1 cellular context compared by ENCODE assay signal in genomic region chr9:135971892-135972291, GRCh38.
A peak's percentile ranks its signal among the peaks of the same experiment; 100 is the strongest.
TF ChIP-seq lines count a peak whose summit lies in the region.

No MANE protein-coding gene starts in this region.

TF ChIP-seq in HepG2, 621 proteins besides CTCF, POLR2A, EP300 and RAD21 (continued from another document and continues in another):
- TF ChIP-seq, protein P1, sequence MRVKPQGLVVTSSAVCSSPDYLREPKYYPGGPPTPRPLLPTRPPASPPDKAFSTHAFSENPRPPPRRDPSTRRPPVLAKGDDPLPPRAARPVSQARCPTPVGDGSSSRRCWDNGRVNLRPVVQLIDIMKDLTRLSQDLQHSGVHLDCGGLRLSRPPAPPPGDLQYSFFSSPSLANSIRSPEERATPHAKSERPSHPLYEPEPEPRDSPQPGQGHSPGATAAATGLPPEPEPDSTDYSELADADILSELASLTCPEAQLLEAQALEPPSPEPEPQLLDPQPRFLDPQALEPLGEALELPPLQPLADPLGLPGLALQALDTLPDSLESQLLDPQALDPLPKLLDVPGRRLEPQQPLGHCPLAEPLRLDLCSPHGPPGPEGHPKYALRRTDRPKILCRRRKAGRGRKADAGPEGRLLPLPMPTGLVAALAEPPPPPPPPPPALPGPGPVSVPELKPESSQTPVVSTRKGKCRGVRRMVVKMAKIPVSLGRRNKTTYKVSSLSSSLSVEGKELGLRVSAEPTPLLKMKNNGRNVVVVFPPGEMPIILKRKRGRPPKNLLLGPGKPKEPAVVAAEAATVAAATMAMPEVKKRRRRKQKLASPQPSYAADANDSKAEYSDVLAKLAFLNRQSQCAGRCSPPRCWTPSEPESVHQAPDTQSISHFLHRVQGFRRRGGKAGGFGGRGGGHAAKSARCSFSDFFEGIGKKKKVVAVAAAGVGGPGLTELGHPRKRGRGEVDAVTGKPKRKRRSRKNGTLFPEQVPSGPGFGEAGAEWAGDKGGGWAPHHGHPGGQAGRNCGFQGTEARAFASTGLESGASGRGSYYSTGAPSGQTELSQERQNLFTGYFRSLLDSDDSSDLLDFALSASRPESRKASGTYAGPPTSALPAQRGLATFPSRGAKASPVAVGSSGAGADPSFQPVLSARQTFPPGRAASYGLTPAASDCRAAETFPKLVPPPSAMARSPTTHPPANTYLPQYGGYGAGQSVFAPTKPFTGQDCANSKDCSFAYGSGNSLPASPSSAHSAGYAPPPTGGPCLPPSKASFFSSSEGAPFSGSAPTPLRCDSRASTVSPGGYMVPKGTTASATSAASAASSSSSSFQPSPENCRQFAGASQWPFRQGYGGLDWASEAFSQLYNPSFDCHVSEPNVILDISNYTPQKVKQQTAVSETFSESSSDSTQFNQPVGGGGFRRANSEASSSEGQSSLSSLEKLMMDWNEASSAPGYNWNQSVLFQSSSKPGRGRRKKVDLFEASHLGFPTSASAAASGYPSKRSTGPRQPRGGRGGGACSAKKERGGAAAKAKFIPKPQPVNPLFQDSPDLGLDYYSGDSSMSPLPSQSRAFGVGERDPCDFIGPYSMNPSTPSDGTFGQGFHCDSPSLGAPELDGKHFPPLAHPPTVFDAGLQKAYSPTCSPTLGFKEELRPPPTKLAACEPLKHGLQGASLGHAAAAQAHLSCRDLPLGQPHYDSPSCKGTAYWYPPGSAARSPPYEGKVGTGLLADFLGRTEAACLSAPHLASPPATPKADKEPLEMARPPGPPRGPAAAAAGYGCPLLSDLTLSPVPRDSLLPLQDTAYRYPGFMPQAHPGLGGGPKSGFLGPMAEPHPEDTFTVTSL (CRISPR knock-in tag; IDR thresholded peaks at IDR 0.05; ENCODE audit: borderline replicate concordance), result peak; percentile 83
- TF ChIP-seq MAFK (conservative IDR thresholded peaks at IDR 0.05 in 1 of 2, IDR thresholded peaks at IDR 0.05 in 1 of 2; ENCODE audit: low read length in 2 of 2) (no peak), SOX6 (IDR thresholded peaks at IDR 0.05) (no peak), SOX6 (CRISPR knock-in tag; IDR thresholded peaks at IDR 0.05) (peak; percentile 72), PHB2 (IDR thresholded peaks at IDR 0.05; ENCODE audit: partially characterized antibody) (no peak), NFYC (CRISPR knock-in tag; IDR thresholded peaks at IDR 0.05) (peak; percentile 66), ZUFSP (CRISPR knock-in tag; IDR thresholded peaks at IDR 0.05; ENCODE audit: borderline replicate concordance) (no peak), ZFP41 (CRISPR knock-in tag; IDR thresholded peaks at IDR 0.05; ENCODE audit: borderline replicate concordance) (peak; percentile 98; the same call in 1 of the 2 replicates), RFXAP (CRISPR knock-in tag; IDR thresholded peaks at IDR 0.05; ENCODE audit: borderline replicate concordance) (peak; percentile 93), AFF4 (CRISPR knock-in tag; IDR thresholded peaks at IDR 0.05) (0 out of 2 replicates have a peak, but pooled peaks have one; percentile 76), SIN3A (IDR thresholded peaks at IDR 0.05; ENCODE audit: borderline replicate concordance, low read depth, low read length) (peak; percentile 100), JUNB (CRISPR knock-in tag; IDR thresholded peaks at IDR 0.05; ENCODE audit: borderline replicate concordance) (peak; percentile 89), ATRX (CRISPR knock-in tag; IDR thresholded peaks at IDR 0.05; ENCODE audit: borderline replicate concordance) (no peak)
- TF ChIP-seq, protein P2, sequence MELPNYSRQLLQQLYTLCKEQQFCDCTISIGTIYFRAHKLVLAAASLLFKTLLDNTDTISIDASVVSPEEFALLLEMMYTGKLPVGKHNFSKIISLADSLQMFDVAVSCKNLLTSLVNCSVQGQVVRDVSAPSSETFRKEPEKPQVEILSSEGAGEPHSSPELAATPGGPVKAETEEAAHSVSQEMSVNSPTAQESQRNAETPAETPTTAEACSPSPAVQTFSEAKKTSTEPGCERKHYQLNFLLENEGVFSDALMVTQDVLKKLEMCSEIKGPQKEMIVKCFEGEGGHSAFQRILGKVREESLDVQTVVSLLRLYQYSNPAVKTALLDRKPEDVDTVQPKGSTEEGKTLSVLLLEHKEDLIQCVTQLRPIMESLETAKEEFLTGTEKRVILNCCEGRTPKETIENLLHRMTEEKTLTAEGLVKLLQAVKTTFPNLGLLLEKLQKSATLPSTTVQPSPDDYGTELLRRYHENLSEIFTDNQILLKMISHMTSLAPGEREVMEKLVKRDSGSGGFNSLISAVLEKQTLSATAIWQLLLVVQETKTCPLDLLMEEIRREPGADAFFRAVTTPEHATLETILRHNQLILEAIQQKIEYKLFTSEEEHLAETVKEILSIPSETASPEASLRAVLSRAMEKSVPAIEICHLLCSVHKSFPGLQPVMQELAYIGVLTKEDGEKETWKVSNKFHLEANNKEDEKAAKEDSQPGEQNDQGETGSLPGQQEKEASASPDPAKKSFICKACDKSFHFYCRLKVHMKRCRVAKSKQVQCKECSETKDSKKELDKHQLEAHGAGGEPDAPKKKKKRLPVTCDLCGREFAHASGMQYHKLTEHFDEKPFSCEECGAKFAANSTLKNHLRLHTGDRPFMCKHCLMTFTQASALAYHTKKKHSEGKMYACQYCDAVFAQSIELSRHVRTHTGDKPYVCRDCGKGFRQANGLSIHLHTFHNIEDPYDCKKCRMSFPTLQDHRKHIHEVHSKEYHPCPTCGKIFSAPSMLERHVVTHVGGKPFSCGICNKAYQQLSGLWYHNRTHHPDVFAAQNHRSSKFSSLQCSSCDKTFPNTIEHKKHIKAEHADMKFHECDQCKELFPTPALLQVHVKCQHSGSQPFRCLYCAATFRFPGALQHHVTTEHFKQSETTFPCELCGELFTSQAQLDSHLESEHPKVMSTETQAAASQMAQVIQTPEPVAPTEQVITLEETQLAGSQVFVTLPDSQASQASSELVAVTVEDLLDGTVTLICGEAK (IDR thresholded peaks at IDR 0.05), result no peak
- TF ChIP-seq, protein P2 (CRISPR knock-in tag; IDR thresholded peaks at IDR 0.05), result peak; percentile 94
- TF ChIP-seq, protein P3, sequence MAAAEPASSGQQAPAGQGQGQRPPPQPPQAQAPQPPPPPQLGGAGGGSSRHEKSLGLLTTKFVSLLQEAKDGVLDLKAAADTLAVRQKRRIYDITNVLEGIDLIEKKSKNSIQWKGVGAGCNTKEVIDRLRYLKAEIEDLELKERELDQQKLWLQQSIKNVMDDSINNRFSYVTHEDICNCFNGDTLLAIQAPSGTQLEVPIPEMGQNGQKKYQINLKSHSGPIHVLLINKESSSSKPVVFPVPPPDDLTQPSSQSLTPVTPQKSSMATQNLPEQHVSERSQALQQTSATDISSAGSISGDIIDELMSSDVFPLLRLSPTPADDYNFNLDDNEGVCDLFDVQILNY (CRISPR knock-in tag; conservative IDR thresholded peaks at IDR 0.05), result peak; percentile 92
- TF ChIP-seq, protein P4, sequence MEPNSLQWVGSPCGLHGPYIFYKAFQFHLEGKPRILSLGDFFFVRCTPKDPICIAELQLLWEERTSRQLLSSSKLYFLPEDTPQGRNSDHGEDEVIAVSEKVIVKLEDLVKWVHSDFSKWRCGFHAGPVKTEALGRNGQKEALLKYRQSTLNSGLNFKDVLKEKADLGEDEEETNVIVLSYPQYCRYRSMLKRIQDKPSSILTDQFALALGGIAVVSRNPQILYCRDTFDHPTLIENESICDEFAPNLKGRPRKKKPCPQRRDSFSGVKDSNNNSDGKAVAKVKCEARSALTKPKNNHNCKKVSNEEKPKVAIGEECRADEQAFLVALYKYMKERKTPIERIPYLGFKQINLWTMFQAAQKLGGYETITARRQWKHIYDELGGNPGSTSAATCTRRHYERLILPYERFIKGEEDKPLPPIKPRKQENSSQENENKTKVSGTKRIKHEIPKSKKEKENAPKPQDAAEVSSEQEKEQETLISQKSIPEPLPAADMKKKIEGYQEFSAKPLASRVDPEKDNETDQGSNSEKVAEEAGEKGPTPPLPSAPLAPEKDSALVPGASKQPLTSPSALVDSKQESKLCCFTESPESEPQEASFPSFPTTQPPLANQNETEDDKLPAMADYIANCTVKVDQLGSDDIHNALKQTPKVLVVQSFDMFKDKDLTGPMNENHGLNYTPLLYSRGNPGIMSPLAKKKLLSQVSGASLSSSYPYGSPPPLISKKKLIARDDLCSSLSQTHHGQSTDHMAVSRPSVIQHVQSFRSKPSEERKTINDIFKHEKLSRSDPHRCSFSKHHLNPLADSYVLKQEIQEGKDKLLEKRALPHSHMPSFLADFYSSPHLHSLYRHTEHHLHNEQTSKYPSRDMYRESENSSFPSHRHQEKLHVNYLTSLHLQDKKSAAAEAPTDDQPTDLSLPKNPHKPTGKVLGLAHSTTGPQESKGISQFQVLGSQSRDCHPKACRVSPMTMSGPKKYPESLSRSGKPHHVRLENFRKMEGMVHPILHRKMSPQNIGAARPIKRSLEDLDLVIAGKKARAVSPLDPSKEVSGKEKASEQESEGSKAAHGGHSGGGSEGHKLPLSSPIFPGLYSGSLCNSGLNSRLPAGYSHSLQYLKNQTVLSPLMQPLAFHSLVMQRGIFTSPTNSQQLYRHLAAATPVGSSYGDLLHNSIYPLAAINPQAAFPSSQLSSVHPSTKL (CRISPR knock-in tag; IDR thresholded peaks at IDR 0.05), result peak; percentile 92
